Comparison of ENCODE assay signal across 1 cellular context in genomic region chr7:151745090-151745638, GRCh38.
TF ChIP-seq lines count a peak whose summit lies in the region.

No MANE protein-coding gene starts in this region.

TF ChIP-seq in HepG2, 621 proteins besides CTCF, POLR2A, EP300 and RAD21 (continued from another document and continues in another):
- TF ChIP-seq, protein P1, sequence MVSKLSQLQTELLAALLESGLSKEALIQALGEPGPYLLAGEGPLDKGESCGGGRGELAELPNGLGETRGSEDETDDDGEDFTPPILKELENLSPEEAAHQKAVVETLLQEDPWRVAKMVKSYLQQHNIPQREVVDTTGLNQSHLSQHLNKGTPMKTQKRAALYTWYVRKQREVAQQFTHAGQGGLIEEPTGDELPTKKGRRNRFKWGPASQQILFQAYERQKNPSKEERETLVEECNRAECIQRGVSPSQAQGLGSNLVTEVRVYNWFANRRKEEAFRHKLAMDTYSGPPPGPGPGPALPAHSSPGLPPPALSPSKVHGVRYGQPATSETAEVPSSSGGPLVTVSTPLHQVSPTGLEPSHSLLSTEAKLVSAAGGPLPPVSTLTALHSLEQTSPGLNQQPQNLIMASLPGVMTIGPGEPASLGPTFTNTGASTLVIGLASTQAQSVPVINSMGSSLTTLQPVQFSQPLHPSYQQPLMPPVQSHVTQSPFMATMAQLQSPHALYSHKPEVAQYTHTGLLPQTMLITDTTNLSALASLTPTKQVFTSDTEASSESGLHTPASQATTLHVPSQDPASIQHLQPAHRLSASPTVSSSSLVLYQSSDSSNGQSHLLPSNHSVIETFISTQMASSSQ (IDR thresholded peaks at IDR 0.05; ENCODE audit: low read depth), result no peak
- TF ChIP-seq, protein P1 (CRISPR knock-in tag; IDR thresholded peaks at IDR 0.05; ENCODE audit: borderline replicate concordance), result peak; percentile 69; the same call in 1 of the 2 replicates
- no peak for TF ChIP-seq CC2D1A (CRISPR knock-in tag; IDR thresholded peaks at IDR 0.05)
- TF ChIP-seq, protein P2, sequence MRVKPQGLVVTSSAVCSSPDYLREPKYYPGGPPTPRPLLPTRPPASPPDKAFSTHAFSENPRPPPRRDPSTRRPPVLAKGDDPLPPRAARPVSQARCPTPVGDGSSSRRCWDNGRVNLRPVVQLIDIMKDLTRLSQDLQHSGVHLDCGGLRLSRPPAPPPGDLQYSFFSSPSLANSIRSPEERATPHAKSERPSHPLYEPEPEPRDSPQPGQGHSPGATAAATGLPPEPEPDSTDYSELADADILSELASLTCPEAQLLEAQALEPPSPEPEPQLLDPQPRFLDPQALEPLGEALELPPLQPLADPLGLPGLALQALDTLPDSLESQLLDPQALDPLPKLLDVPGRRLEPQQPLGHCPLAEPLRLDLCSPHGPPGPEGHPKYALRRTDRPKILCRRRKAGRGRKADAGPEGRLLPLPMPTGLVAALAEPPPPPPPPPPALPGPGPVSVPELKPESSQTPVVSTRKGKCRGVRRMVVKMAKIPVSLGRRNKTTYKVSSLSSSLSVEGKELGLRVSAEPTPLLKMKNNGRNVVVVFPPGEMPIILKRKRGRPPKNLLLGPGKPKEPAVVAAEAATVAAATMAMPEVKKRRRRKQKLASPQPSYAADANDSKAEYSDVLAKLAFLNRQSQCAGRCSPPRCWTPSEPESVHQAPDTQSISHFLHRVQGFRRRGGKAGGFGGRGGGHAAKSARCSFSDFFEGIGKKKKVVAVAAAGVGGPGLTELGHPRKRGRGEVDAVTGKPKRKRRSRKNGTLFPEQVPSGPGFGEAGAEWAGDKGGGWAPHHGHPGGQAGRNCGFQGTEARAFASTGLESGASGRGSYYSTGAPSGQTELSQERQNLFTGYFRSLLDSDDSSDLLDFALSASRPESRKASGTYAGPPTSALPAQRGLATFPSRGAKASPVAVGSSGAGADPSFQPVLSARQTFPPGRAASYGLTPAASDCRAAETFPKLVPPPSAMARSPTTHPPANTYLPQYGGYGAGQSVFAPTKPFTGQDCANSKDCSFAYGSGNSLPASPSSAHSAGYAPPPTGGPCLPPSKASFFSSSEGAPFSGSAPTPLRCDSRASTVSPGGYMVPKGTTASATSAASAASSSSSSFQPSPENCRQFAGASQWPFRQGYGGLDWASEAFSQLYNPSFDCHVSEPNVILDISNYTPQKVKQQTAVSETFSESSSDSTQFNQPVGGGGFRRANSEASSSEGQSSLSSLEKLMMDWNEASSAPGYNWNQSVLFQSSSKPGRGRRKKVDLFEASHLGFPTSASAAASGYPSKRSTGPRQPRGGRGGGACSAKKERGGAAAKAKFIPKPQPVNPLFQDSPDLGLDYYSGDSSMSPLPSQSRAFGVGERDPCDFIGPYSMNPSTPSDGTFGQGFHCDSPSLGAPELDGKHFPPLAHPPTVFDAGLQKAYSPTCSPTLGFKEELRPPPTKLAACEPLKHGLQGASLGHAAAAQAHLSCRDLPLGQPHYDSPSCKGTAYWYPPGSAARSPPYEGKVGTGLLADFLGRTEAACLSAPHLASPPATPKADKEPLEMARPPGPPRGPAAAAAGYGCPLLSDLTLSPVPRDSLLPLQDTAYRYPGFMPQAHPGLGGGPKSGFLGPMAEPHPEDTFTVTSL (CRISPR knock-in tag; IDR thresholded peaks at IDR 0.05; ENCODE audit: borderline replicate concordance), result peak; percentile 84
- no peak for TF ChIP-seq SP2 (CRISPR knock-in tag; IDR thresholded peaks at IDR 0.05)
- peak; percentile 86 for TF ChIP-seq ZNF430 (CRISPR knock-in tag; IDR thresholded peaks at IDR 0.05)
- TF ChIP-seq CERS6 (CRISPR knock-in tag; IDR thresholded peaks at IDR 0.05), result no peak
- TF ChIP-seq ATF1 (CRISPR knock-in tag; IDR thresholded peaks at IDR 0.05), result peak; percentile 67; the same call in 1 of the 2 replicates
- TF ChIP-seq, protein P3, sequence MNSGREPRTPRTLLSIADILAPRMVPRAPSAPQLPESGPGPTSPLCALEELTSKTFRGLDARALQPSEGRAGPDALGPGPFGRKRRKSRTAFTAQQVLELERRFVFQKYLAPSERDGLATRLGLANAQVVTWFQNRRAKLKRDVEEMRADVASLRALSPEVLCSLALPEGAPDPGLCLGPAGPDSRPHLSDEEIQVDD (CRISPR knock-in tag; IDR thresholded peaks at IDR 0.05; ENCODE audit: borderline replicate concordance), result 0 out of 2 replicates have a peak, but pooled peaks have one; percentile 50
- TF ChIP-seq, protein P4, sequence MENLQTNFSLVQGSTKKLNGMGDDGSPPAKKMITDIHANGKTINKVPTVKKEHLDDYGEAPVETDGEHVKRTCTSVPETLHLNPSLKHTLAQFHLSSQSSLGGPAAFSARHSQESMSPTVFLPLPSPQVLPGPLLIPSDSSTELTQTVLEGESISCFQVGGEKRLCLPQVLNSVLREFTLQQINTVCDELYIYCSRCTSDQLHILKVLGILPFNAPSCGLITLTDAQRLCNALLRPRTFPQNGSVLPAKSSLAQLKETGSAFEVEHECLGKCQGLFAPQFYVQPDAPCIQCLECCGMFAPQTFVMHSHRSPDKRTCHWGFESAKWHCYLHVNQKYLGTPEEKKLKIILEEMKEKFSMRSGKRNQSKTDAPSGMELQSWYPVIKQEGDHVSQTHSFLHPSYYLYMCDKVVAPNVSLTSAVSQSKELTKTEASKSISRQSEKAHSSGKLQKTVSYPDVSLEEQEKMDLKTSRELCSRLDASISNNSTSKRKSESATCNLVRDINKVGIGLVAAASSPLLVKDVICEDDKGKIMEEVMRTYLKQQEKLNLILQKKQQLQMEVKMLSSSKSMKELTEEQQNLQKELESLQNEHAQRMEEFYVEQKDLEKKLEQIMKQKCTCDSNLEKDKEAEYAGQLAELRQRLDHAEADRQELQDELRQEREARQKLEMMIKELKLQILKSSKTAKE (CRISPR knock-in tag; IDR thresholded peaks at IDR 0.05; ENCODE audit: borderline replicate concordance), result peak; percentile 91
- no peak for TF ChIP-seq KLF15 (CRISPR knock-in tag; IDR thresholded peaks at IDR 0.05; ENCODE audit: borderline replicate concordance)
- TF ChIP-seq ZBTB49 (CRISPR knock-in tag; IDR thresholded peaks at IDR 0.05; ENCODE audit: borderline replicate concordance), result 0 out of 2 replicates have a peak, but pooled peaks have one; percentile 21
- TF ChIP-seq POLR2AphosphoS2 (IDR thresholded peaks at IDR 0.05; ENCODE audit: low read depth, low read length), result no peak
- TF ChIP-seq ZNF333 (CRISPR knock-in tag; IDR thresholded peaks at IDR 0.05; ENCODE audit: borderline replicate concordance), result no peak
- TF ChIP-seq CBFB (CRISPR knock-in tag; IDR thresholded peaks at IDR 0.05), result peak; percentile 87; the same call in 1 of the 2 replicates
- TF ChIP-seq MTA3 (CRISPR knock-in tag; IDR thresholded peaks at IDR 0.05), result no peak
- TF ChIP-seq SUZ12 (IDR thresholded peaks at IDR 0.05; ENCODE audit: low read depth, low read length), result no peak
- peak; percentile 63; the same call in 1 of the 2 replicates for TF ChIP-seq KLF11 (CRISPR knock-in tag; IDR thresholded peaks at IDR 0.05)
- TF ChIP-seq KMT2B (CRISPR knock-in tag; IDR thresholded peaks at IDR 0.05), result 0 out of 2 replicates have a peak, but pooled peaks have one; percentile 42
- TF ChIP-seq, protein P5, sequence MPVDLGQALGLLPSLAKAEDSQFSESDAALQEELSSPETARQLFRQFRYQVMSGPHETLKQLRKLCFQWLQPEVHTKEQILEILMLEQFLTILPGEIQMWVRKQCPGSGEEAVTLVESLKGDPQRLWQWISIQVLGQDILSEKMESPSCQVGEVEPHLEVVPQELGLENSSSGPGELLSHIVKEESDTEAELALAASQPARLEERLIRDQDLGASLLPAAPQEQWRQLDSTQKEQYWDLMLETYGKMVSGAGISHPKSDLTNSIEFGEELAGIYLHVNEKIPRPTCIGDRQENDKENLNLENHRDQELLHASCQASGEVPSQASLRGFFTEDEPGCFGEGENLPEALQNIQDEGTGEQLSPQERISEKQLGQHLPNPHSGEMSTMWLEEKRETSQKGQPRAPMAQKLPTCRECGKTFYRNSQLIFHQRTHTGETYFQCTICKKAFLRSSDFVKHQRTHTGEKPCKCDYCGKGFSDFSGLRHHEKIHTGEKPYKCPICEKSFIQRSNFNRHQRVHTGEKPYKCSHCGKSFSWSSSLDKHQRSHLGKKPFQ (CRISPR knock-in tag; IDR thresholded peaks at IDR 0.05; ENCODE audit: insufficient replicate concordance), result peak; percentile 53
- TF ChIP-seq FUBP1 (CRISPR knock-in tag; IDR thresholded peaks at IDR 0.05; ENCODE audit: borderline replicate concordance), result no peak
- TF ChIP-seq RFXAP (CRISPR knock-in tag; IDR thresholded peaks at IDR 0.05; ENCODE audit: borderline replicate concordance), result peak; percentile 74
- TF ChIP-seq, protein P6, sequence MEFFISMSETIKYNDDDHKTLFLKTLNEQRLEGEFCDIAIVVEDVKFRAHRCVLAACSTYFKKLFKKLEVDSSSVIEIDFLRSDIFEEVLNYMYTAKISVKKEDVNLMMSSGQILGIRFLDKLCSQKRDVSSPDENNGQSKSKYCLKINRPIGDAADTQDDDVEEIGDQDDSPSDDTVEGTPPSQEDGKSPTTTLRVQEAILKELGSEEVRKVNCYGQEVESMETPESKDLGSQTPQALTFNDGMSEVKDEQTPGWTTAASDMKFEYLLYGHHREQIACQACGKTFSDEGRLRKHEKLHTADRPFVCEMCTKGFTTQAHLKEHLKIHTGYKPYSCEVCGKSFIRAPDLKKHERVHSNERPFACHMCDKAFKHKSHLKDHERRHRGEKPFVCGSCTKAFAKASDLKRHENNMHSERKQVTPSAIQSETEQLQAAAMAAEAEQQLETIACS (CRISPR knock-in tag; IDR thresholded peaks at IDR 0.05), result no peak
- TF ChIP-seq ZNF510 (CRISPR knock-in tag; IDR thresholded peaks at IDR 0.05; ENCODE audit: low read depth), result peak; percentile 30; the same call in 1 of the 2 replicates
- TF ChIP-seq, protein P7, sequence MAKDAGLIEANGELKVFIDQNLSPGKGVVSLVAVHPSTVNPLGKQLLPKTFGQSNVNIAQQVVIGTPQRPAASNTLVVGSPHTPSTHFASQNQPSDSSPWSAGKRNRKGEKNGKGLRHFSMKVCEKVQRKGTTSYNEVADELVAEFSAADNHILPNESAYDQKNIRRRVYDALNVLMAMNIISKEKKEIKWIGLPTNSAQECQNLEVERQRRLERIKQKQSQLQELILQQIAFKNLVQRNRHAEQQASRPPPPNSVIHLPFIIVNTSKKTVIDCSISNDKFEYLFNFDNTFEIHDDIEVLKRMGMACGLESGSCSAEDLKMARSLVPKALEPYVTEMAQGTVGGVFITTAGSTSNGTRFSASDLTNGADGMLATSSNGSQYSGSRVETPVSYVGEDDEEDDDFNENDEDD (CRISPR knock-in tag; IDR thresholded peaks at IDR 0.05; ENCODE audit: borderline replicate concordance), result peak; percentile 88; the same call in 1 of the 2 replicates
- TF ChIP-seq FOXA3 (CRISPR knock-in tag; IDR thresholded peaks at IDR 0.05), result peak; percentile 87
- TF ChIP-seq GATAD1 (CRISPR knock-in tag; IDR thresholded peaks at IDR 0.05), result peak; percentile 51; the same call in 1 of the 2 replicates
- TF ChIP-seq IKZF1 (IDR thresholded peaks at IDR 0.05), result no peak
- TF ChIP-seq, protein P8, sequence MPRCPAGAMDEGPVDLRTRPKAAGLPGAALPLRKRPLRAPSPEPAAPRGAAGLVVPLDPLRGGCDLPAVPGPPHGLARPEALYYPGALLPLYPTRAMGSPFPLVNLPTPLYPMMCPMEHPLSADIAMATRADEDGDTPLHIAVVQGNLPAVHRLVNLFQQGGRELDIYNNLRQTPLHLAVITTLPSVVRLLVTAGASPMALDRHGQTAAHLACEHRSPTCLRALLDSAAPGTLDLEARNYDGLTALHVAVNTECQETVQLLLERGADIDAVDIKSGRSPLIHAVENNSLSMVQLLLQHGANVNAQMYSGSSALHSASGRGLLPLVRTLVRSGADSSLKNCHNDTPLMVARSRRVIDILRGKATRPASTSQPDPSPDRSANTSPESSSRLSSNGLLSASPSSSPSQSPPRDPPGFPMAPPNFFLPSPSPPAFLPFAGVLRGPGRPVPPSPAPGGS (CRISPR knock-in tag; IDR thresholded peaks at IDR 0.05), result no peak
- no peak for TF ChIP-seq RORA (CRISPR knock-in tag; IDR thresholded peaks at IDR 0.05)
